3 cellular contexts compared by ENCODE assay signal in the genomic region with DNA sequence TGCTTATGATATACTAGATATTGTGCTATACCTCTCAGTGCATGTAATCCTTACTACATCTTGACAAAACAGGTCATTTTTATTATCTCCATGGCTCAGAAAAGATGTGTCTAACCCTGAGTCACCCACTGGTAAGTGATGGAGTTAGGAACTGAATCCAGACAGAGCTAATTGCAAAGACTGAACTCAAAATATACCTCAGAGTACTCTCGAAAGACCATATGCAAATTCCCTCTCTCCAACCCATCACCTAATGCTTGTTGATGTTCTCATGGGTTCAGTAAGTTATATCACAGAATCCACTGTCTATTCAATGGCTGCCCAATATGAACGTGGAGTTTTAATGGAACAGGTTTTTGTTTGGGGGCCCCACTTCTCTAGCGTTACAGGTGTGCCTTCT.
"Had no signal": no experiment of that assay in that cellular context is flagged by ENCODE, and none has a peak within 500 bp of the region (broad histone marks: within the 10 kb centered on the region; RNA-seq: fewer than 3 reads in every experiment).

No MANE protein-coding gene starts in this region.

- ATAC-seq: GM12878 had no signal

- DNase-seq: GDM1, GF-D8 had no signal

- H3K4me3 ChIP-seq: GM12878 had no signal
